Comparison of ENCODE assay signal across 8 cellular contexts in genomic region chr10:114538544-114538906, GRCh38.
DNase-seq lines count a peak whose midpoint lies in the region; ATAC-seq and TF ChIP-seq lines count a peak whose summit lies in the region.

No MANE protein-coding gene starts in this region.

- peak; percentile 56 for DNase-seq in NCI-H2107 treated with DMSO at 0.1 percent for 48 hours (lab: John Stamatoyannopoulos, UW; ENCODE audit: unreplicated experiment)
- DNase-seq in activated naive CD4-positive, alpha-beta T cell treated with anti-CD3 and anti-CD28 coated beads, Interleukin-2, amount 10 ng/mL, durations not matched to agents 7 days and 5 days: peak; percentile 78
- no peak for DNase-seq in progenitor cell of endocrine pancreas (ENCODE audit: low spot score, unreplicated experiment)
- no peak for DNase-seq in NK-92 (lab: John Stamatoyannopoulos, UW; ENCODE audit: unreplicated experiment)
- DNase-seq in cerebellar cortex (ENCODE audit: low spot score): no peak
- DNase-seq in NCI-H446 treated with DMSO at 0.1 percent for 48 hours (lab: John Stamatoyannopoulos, UW): no peak
- DNase-seq in NCI-H446 (lab: John Stamatoyannopoulos, UW): no peak

- ATAC-seq in GM18502 (IDR thresholded peaks at IDR 0.05; ENCODE audit: poor library complexity, unreplicated experiment): peak; percentile 35

- no peaks in the 10 kb centered on the region for H3K9me3 Mint-ChIP-seq in activated naive CD4-positive, alpha-beta T cell treated with anti-CD3 and anti-CD28 coated beads, Interleukin-2, amount 10 ng/mL, durations not matched to agents 7 days and 5 days
- H3K9me3 Mint-ChIP-seq in progenitor cell of endocrine pancreas (ENCODE audit: low read depth): no peaks in the 10 kb centered on the region

- no peaks in the 10 kb centered on the region for H3K27me3 Mint-ChIP-seq in activated naive CD4-positive, alpha-beta T cell treated with anti-CD3 and anti-CD28 coated beads, Interleukin-2, amount 10 ng/mL, durations not matched to agents 7 days and 5 days
- H3K27me3 Mint-ChIP-seq in progenitor cell of endocrine pancreas: peaks cover 4% of the 10 kb centered on the region

- no peak for TF ChIP-seq CTCF in progenitor cell of endocrine pancreas (IDR thresholded peaks at IDR 0.05; ENCODE audit: unreplicated experiment)

- H3K36me3 Mint-ChIP-seq in activated naive CD4-positive, alpha-beta T cell treated with anti-CD3 and anti-CD28 coated beads, Interleukin-2, amount 10 ng/mL, durations not matched to agents 7 days and 5 days: peaks cover 2% of the 10 kb centered on the region
- H3K36me3 Mint-ChIP-seq in progenitor cell of endocrine pancreas (ENCODE audit: insufficient read depth): no peaks in the 10 kb centered on the region

- peak overlapping the region; percentile 31 for H3K4me3 Mint-ChIP-seq in activated naive CD4-positive, alpha-beta T cell treated with anti-CD3 and anti-CD28 coated beads, Interleukin-2, amount 10 ng/mL, durations not matched to agents 7 days and 5 days
- H3K4me3 Mint-ChIP-seq in progenitor cell of endocrine pancreas (ENCODE audit: low read depth): no peak overlapping the region

- CTCF ChIA-PET in activated naive CD4-positive, alpha-beta T cell treated with anti-CD3 and anti-CD28 coated beads, Interleukin-2, amount 10 ng/mL, durations not matched to agents 7 days and 5 days (lab: Charles Lee): interaction anchor here (2.0 to 17.3 kb wide), 2 partner anchors 12 to 68 kb away, joined by 15 to 244 read pairs; no protein-coding TSS in a partner anchor

- peak overlapping the region; percentile 100 for H3K27ac Mint-ChIP-seq in activated naive CD4-positive, alpha-beta T cell treated with anti-CD3 and anti-CD28 coated beads, Interleukin-2, amount 10 ng/mL, durations not matched to agents 7 days and 5 days
- H3K27ac Mint-ChIP-seq in progenitor cell of endocrine pancreas: peak overlapping the region; percentile 41

- H3K4me1 Mint-ChIP-seq in activated naive CD4-positive, alpha-beta T cell treated with anti-CD3 and anti-CD28 coated beads, Interleukin-2, amount 10 ng/mL, durations not matched to agents 7 days and 5 days: peaks cover 77% of the 10 kb centered on the region
- peaks cover 2% of the 10 kb centered on the region for H3K4me1 Mint-ChIP-seq in progenitor cell of endocrine pancreas (ENCODE audit: low read depth)

Comparison
In these comparisons a context has a peak if more than half of its experiments do, and no peak if none do; other contexts are left out.
1. DNase-seq: peak in NCI-H2107 treated with DMSO at 0.1 percent for 48 hours (single experiment) and activated naive CD4-positive, alpha-beta T cell treated with anti-CD3 and anti-CD28 coated beads, Interleukin-2, amount 10 ng/mL, durations not matched to agents 7 days and 5 days (single experiment); none in progenitor cell of endocrine pancreas (single experiment), NK-92 (single experiment), cerebellar cortex (single experiment), NCI-H446 treated with DMSO at 0.1 percent for 48 hours (single experiment) and NCI-H446 (0 of 2).